ENCODE assay signal across 11 cellular contexts in genomic region chr20:38108438-38109024, GRCh38. TPM values are rescaled to one million over a fixed set of nuclear protein-coding genes. Genes with fewer than 3 reads are reported as not detected.
DNase-seq lines count a peak whose midpoint lies in the region; ATAC-seq and TF ChIP-seq lines count a peak whose summit lies in the region.
"Had no signal": no experiment of that assay in that cellular context is flagged by ENCODE, and none has a peak within 500 bp of the region (broad histone marks: within the 10 kb centered on the region; RNA-seq: fewer than 3 reads in every experiment).

No MANE protein-coding gene starts in this region.

- H3K9ac ChIP-seq in mammary epithelial cell (ENCODE audit: insufficient read depth, low read length) (no peak overlapping the region), fibroblast of lung (ENCODE audit: insufficient read depth, low read length) (no peak overlapping the region)

- CTCF ChIA-PET in MCF 10A (lab: Yijun Ruan, JAX) = interaction anchor here (0.7 to 7.1 kb wide), 4 partner anchors 51 to 641 kb away, joined by 3 to 71 read pairs (median 6); partner anchors contain the start of gene TGM2
- CTCF ChIA-PET in mammary epithelial cell (lab: Charles Lee; ENCODE audit: low non-redundant PET) = no interaction called here

- H3K27ac ChIP-seq in mammary epithelial cell (ENCODE audit: insufficient read depth, low read depth, low read length) (no peak overlapping the region), fibroblast of lung (ENCODE audit: insufficient read depth, low read length) (peak overlapping the region; percentile 65)

- H3K79me2 ChIP-seq in mammary epithelial cell (ENCODE audit: insufficient read depth, low read length) (no peaks in the 10 kb centered on the region), fibroblast of lung (ENCODE audit: control insufficient read depth, insufficient read depth, low read length) (no peaks in the 10 kb centered on the region)

- H3K4me1 Mint-ChIP-seq in MCF 10A (ENCODE audit: insufficient read depth, unreplicated experiment) (peaks cover 24% of the 10 kb centered on the region), nephron (peaks cover 65% of the 10 kb centered on the region)
- H3K4me1 Mint-ChIP-seq in stimulated activated naive CD8-positive, alpha-beta T cell treated with anti-CD3 and anti-CD28 coated beads, Interleukin-15, amount 100 ng/mL, for 72 hours = peaks cover 2% of the 10 kb centered on the region

- intact Hi-C loops in MCF 10A (cut with micrococcal nuclease) (no loop called here), mammary epithelial cell (cut with micrococcal nuclease) (no loop called here)

- no peak overlapping the region for H3K4me3 Mint-ChIP-seq in MCF 10A (ENCODE audit: unreplicated experiment)
- H3K4me3 Mint-ChIP-seq in nephron = peak overlapping the region in 1 of 3 experiments; percentile 42
- no peak overlapping the region for H3K4me3 Mint-ChIP-seq in stimulated activated naive CD8-positive, alpha-beta T cell treated with anti-CD3 and anti-CD28 coated beads, Interleukin-15, amount 100 ng/mL, for 72 hours
- H3K4me3 Mint-ChIP-seq: activated naive CD4-positive, alpha-beta T cell treated with anti-CD3 and anti-CD28 coated beads for 36 hours had no signal

- H3K36me3 Mint-ChIP-seq in MCF 10A (ENCODE audit: insufficient read depth, unreplicated experiment) (no peaks in the 10 kb centered on the region), nephron (ENCODE audit: low read depth) (no peaks in the 10 kb centered on the region)

- dilution Hi-C loops in mammary epithelial cell (cut with HindIII; ENCODE audit: low sequenced_read_pairs) = no loop called here

- H4K20me1 ChIP-seq in mammary epithelial cell (ENCODE audit: insufficient read depth, low read length) = no peaks in the 10 kb centered on the region
- no peaks in the 10 kb centered on the region for H4K20me1 ChIP-seq in fibroblast of lung (ENCODE audit: control insufficient read depth, extremely low read depth, insufficient read depth, low read length)

- BruUV-seq in MCF 10A (replicated peaks; lab: Mats Ljungman, UMichigan) = no TSS peak
- BruUV-seq in mammary epithelial cell (replicated peaks; lab: Mats Ljungman, UMichigan) = no TSS peak

- ATAC-seq in stimulated activated naive CD8-positive, alpha-beta T cell treated with anti-CD3 and anti-CD28 coated beads, Interleukin-15, amount 100 ng/mL, for 72 hours = no peak
- ATAC-seq: activated CD4-positive, CD25-positive, alpha-beta regulatory T cell treated with anti-CD3 and anti-CD28 coated beads, Interleukin-2, amount 50 U/mL, for 24 hours had no signal

- no peaks in the 10 kb centered on the region for H3K9me3 ChIP-seq in mammary epithelial cell (replicated peaks; ENCODE audit: insufficient read depth, low read length)
- H3K9me3 ChIP-seq in fibroblast of lung (ENCODE audit: control insufficient read depth, insufficient read depth, low read depth, low read length) = no peaks in the 10 kb centered on the region

- H3K27me3 Mint-ChIP-seq in MCF 10A (ENCODE audit: insufficient read depth, unreplicated experiment) = no peaks in the 10 kb centered on the region
- H3K27me3 Mint-ChIP-seq in nephron (ENCODE audit: low read depth) = no peaks in the 10 kb centered on the region
- no peaks in the 10 kb centered on the region for H3K27me3 Mint-ChIP-seq in stimulated activated naive CD8-positive, alpha-beta T cell treated with anti-CD3 and anti-CD28 coated beads, Interleukin-15, amount 100 ng/mL, for 72 hours

- WGBS in mammary epithelial cell (ENCODE audit: low coverage, missing lambda C conversion rate) = 89% methylated on average over 4 of the region's 4 CpGs

- peaks cover 18% of the 10 kb centered on the region for H3K4me1 ChIP-seq in mammary epithelial cell (ENCODE audit: insufficient read depth, low read length)
- peaks cover 19% of the 10 kb centered on the region for H3K4me1 ChIP-seq in fibroblast of lung (ENCODE audit: control insufficient read depth, extremely low read depth, insufficient read depth, low read length)

- POLR2A ChIA-PET in MCF 10A (lab: Yijun Ruan, JAX) = interaction anchor here (1.6 to 2.8 kb wide), 2 partner anchors 9 to 99 kb away, joined by 6 to 10 read pairs; no protein-coding TSS in a partner anchor

- in situ Hi-C loops in mammary epithelial cell (cut with MboI; ENCODE audit: low sequenced_read_pairs in 2 of 2) = no loop called here

- no peak overlapping the region for H3K27ac Mint-ChIP-seq in MCF 10A (ENCODE audit: low read depth, unreplicated experiment)
- H3K27ac Mint-ChIP-seq in nephron = peak overlapping the region; percentile 93 to 98 (median 95)
- no peak overlapping the region for H3K27ac Mint-ChIP-seq in stimulated activated naive CD8-positive, alpha-beta T cell treated with anti-CD3 and anti-CD28 coated beads, Interleukin-15, amount 100 ng/mL, for 72 hours
- H3K27ac Mint-ChIP-seq: activated naive CD4-positive, alpha-beta T cell treated with anti-CD3 and anti-CD28 coated beads for 36 hours had no signal

- H2AFZ ChIP-seq in mammary epithelial cell (ENCODE audit: low read depth, low read length) = no peak overlapping the region
- no peak overlapping the region for H2AFZ ChIP-seq in fibroblast of lung (ENCODE audit: low read length)

- H3K4me3 ChIP-seq in mammary epithelial cell (replicated peaks in 1 of 3; ENCODE audit: insufficient read depth in 1 of 3, low read depth in 2 of 3, low read length in 3 of 3) (no peak overlapping the region), fibroblast of lung (replicated peaks in 1 of 4; ENCODE audit: control extremely low read depth in 1 of 4, insufficient read depth in 1 of 4, low read depth in 3 of 4, low read length in 4 of 4) (no peak overlapping the region)

- H3K36me3 ChIP-seq in mammary epithelial cell (ENCODE audit: insufficient read depth, low read length) (no peaks in the 10 kb centered on the region), fibroblast of lung (ENCODE audit: control insufficient read depth, insufficient read depth, low read length) (no peaks in the 10 kb centered on the region)

- no peak for TF ChIP-seq CTCF in MCF 10A (IDR thresholded peaks at IDR 0.05; ENCODE audit: unreplicated experiment)
- TF ChIP-seq CTCF in mammary epithelial cell (conservative IDR thresholded peaks at IDR 0.05 in 1 of 2, IDR thresholded peaks at IDR 0.05 in 1 of 2; ENCODE audit: extremely low read depth in 1 of 2, insufficient read depth in 1 of 2, low read depth in 1 of 2, low read length in 2 of 2) = no peak
- no peak for TF ChIP-seq CTCF in fibroblast of lung (conservative IDR thresholded peaks at IDR 0.05 in 1 of 2, IDR thresholded peaks at IDR 0.05 in 1 of 2; ENCODE audit: low read depth in 1 of 2, low read length in 2 of 2)
- TF ChIP-seq CTCF in nephron (IDR thresholded peaks at IDR 0.05; ENCODE audit: unreplicated experiment in 3 of 3) = no peak

- DNase-seq in MCF 10A (ENCODE audit: unreplicated experiment) (peak; percentile 65), mammary epithelial cell (no peak), fibroblast of lung (ENCODE audit: low read depth in 2 of 2) (peak; percentile 71 to 83), SW480 (ENCODE audit: low spot score) (no peak), ecto neural progenitor cell (ENCODE audit: low spot score) (no peak), CD1c-positive myeloid dendritic cell (ENCODE audit: extremely low spot score) (no peak)
- no peak for DNase-seq in stimulated activated naive CD8-positive, alpha-beta T cell treated with anti-CD3 and anti-CD28 coated beads, Interleukin-15, amount 100 ng/mL, for 72 hours
- DNase-seq: activated naive CD4-positive, alpha-beta T cell treated with anti-CD3 and anti-CD28 coated beads for 36 hours; OCI-M1 had no signal

- H3K9me3 Mint-ChIP-seq in MCF 10A (ENCODE audit: unreplicated experiment) = no peaks in the 10 kb centered on the region
- H3K9me3 Mint-ChIP-seq in nephron = peaks cover 4% of the 10 kb centered on the region
- no peaks in the 10 kb centered on the region for H3K9me3 Mint-ChIP-seq in stimulated activated naive CD8-positive, alpha-beta T cell treated with anti-CD3 and anti-CD28 coated beads, Interleukin-15, amount 100 ng/mL, for 72 hours
- H3K9me3 Mint-ChIP-seq: activated naive CD4-positive, alpha-beta T cell treated with anti-CD3 and anti-CD28 coated beads for 36 hours had no signal

- H3K27me3 ChIP-seq in mammary epithelial cell (ENCODE audit: insufficient read depth, low read length) (no peaks in the 10 kb centered on the region), fibroblast of lung (ENCODE audit: control insufficient read depth, insufficient read depth, low read length) (no peaks in the 10 kb centered on the region)

- no peak overlapping the region for H3K4me2 ChIP-seq in mammary epithelial cell (ENCODE audit: insufficient read depth, low read depth, low read length)
- H3K4me2 ChIP-seq in fibroblast of lung (ENCODE audit: extremely low read depth, insufficient read depth, low read length) = no peak overlapping the region

RNA-seq across cellular contexts. Expression of gene TGM2, which starts 56.5 kb away (rescaled TPM):
- total RNA-seq in MCF 10A (2022) (0.76 and 1.5 TPM in 2 replicates), mammary epithelial cell (100 to 1,000 TPM in 1 of 2 donors, 10 to 100 TPM in 1; 53.4 to 252 TPM), fibroblast of lung (58.6 and 103 TPM in 2 replicates)
- polyA plus RNA-seq in mammary epithelial cell (98.1 TPM), fibroblast of lung (129 and 238 TPM in 2 replicates)
- polyA minus RNA-seq in mammary epithelial cell (98.9 TPM), fibroblast of lung (ENCODE audit: low replicate concordance) (160 and 334 TPM in 2 replicates)
- 135 and 254 TPM in 2 replicates for polyA plus RNA-seq in fibroblast of lung (2012)
- total RNA-seq: activated naive CD4-positive, alpha-beta T cell treated with anti-CD3 and anti-CD28 coated beads for 36 hours had no signal

Comparison
In these comparisons a context has a peak if more than half of its experiments do, and no peak if none do; other contexts are left out.
1. DNase-seq: peak in MCF 10A (single experiment) and fibroblast of lung (2 of 2); none in mammary epithelial cell (single experiment), stimulated activated naive CD8-positive, alpha-beta T cell treated with anti-CD3 and anti-CD28 coated beads, Interleukin-15, amount 100 ng/mL, for 72 hours (0 of 2), SW480 (single experiment), ecto neural progenitor cell (single experiment) and CD1c-positive myeloid dendritic cell (single experiment).
2. RNA of gene TGM2, which starts 56.5 kb away (total RNA-seq): 53.4 to 252 TPM in mammary epithelial cell and 58.6 to 103 TPM in fibroblast of lung; 0.76 to 1.5 TPM in MCF 10A; every median in the first group is over 10 times any median in the second.
3. H3K27ac Mint-ChIP-seq: peak in nephron (3 of 3); none in MCF 10A (single experiment) and stimulated activated naive CD8-positive, alpha-beta T cell treated with anti-CD3 and anti-CD28 coated beads, Interleukin-15, amount 100 ng/mL, for 72 hours (0 of 2).